Comparison of ENCODE assay signal across 15 cellular contexts in genomic region chrX:13015536-13016236, GRCh38. TPM values are rescaled to one million over a fixed set of nuclear protein-coding genes. Genes with fewer than 3 reads are reported as not detected.
DNase-seq lines count a peak whose midpoint lies in the region; ATAC-seq and TF ChIP-seq lines count a peak whose summit lies in the region.
"Had no signal": no experiment of that assay in that cellular context is flagged by ENCODE, and none has a peak within 500 bp of the region (broad histone marks: within the 10 kb centered on the region; RNA-seq: fewer than 3 reads in every experiment).

No MANE protein-coding gene starts in this region.

- TF ChIP-seq CTCF in DOHH2 (IDR thresholded peaks at IDR 0.05; ENCODE audit: low read depth, low read length, poor library complexity, severe bottlenecking) (no peak), lung (IDR thresholded peaks at IDR 0.05; ENCODE audit: control extremely low read depth, extremely low read depth) (no peak), SK-N-SH (IDR thresholded peaks at IDR 0.05) (no peak)

- H2AFZ ChIP-seq in SK-N-SH (ENCODE audit: low read depth), result no peak overlapping the region; the same call in 1 of the 2 replicates

- H4K20me1 ChIP-seq in BLaER1, result no peaks in the 10 kb centered on the region
- no peaks in the 10 kb centered on the region for H4K20me1 ChIP-seq in DOHH2 (ENCODE audit: control insufficient read depth, insufficient read depth, low read depth, low read length)
- H4K20me1 ChIP-seq in SK-N-SH (ENCODE audit: insufficient read depth), result no peaks in the 10 kb centered on the region

- H3K4me1 ChIP-seq in BLaER1, result peaks cover 24% of the 10 kb centered on the region
- H3K4me1 ChIP-seq in DOHH2 (ENCODE audit: control insufficient read depth, low read length), result peaks cover 40% of the 10 kb centered on the region
- H3K4me1 ChIP-seq in SJCRH30, result peaks cover 36% of the 10 kb centered on the region
- H3K4me1 ChIP-seq in lung (ENCODE audit: control insufficient read depth in 2 of 2, insufficient read depth in 2 of 2, low read length in 2 of 2), result peaks cover 0 to 9% of the 10 kb centered on the region in 2 donors
- H3K4me1 ChIP-seq in SK-N-SH (ENCODE audit: control insufficient read depth in 1 of 2, insufficient read depth in 2 of 2, low read depth in 1 of 2, low read length in 1 of 2), result peaks cover 2 to 8% of the 10 kb centered on the region in 2 experiments; a peak in 1 of 4 replicates

- H3K27me3 ChIP-seq in BLaER1 (no peaks in the 10 kb centered on the region; the same call in 1 of the 2 replicates), DOHH2 (ENCODE audit: control insufficient read depth, low read length) (no peaks in the 10 kb centered on the region), SJCRH30 (no peaks in the 10 kb centered on the region), lung (ENCODE audit: control insufficient read depth, insufficient read depth) (no peaks in the 10 kb centered on the region), SK-N-SH (ENCODE audit: insufficient read depth) (no peaks in the 10 kb centered on the region)

- POLR2A ChIA-PET in SK-N-SH (lab: Yijun Ruan, JAX), result no interaction called here

- TF ChIP-seq RAD21 in SK-N-SH (IDR thresholded peaks at IDR 0.05; ENCODE audit: low read length), result no peak

- CTCF ChIA-PET in SK-N-SH (lab: Yijun Ruan, JAX), result interaction anchor here (1.5 to 1.7 kb wide), 2 partner anchors 10 to 69 kb away, joined by 4 read pairs; no protein-coding TSS in a partner anchor

- TF ChIP-seq EP300 in SK-N-SH (IDR thresholded peaks at IDR 0.05; ENCODE audit: borderline replicate concordance in 1 of 2, low read depth in 1 of 2, low read length in 1 of 2), result no peak

- H3K9ac ChIP-seq in BLaER1, result no peak overlapping the region
- no peak overlapping the region for H3K9ac ChIP-seq in SK-N-SH

- DNase-seq in SJCRH30, result peak; percentile 72 to 89
- DNase-seq in lung (ENCODE audit: low spot score), result no peak
- no peak for DNase-seq in NCI-H1694 treated with DMSO at 0.1 percent for 48 hours (lab: John Stamatoyannopoulos, UW)
- DNase-seq in stimulated activated CD4-positive, alpha-beta T cell treated with anti-CD3 and anti-CD28 coated beads, Interleukin-4, amount 100 ng/mL, for 4 hours, result no peak
- no peak for DNase-seq in HUDEP-2 (lab: John Stamatoyannopoulos, UW; ENCODE audit: unreplicated experiment in 76 of 76)
- DNase-seq in SK-N-SH, result no peak
- DNase-seq: amniotic stem cell; CD4-positive, CD25-positive, alpha-beta regulatory T cell; dorsolateral prefrontal cortex; NCI-H1092; NCI-H446 treated with DMSO at 0.1 percent for 48 hours; retina had no signal

- WGBS in lung, 2 donors, result 35 to 62% methylated on average over 3 of the region's 3 CpGs
- 41% methylated on average over 3 of the region's 3 CpGs for WGBS in SK-N-SH (ENCODE audit: low lambda C conversion rate)

- H3K9me3 ChIP-seq in BLaER1 (no peaks in the 10 kb centered on the region), DOHH2 (ENCODE audit: control insufficient read depth, insufficient read depth, low read length) (no peaks in the 10 kb centered on the region), SJCRH30 (replicated peaks) (no peaks in the 10 kb centered on the region), lung (ENCODE audit: control insufficient read depth in 2 of 2, insufficient read depth in 1 of 2, low read length in 1 of 2) (no peaks in the 10 kb centered on the region), SK-N-SH (no peaks in the 10 kb centered on the region)

- H3K36me3 ChIP-seq in BLaER1, result no peaks in the 10 kb centered on the region
- H3K36me3 ChIP-seq in DOHH2 (ENCODE audit: control insufficient read depth, low read length), result no peaks in the 10 kb centered on the region
- no peaks in the 10 kb centered on the region for H3K36me3 ChIP-seq in SJCRH30
- H3K36me3 ChIP-seq in lung (ENCODE audit: control insufficient read depth in 2 of 2, insufficient read depth in 2 of 2, low read length in 2 of 2), result no peaks in the 10 kb centered on the region
- no peaks in the 10 kb centered on the region for H3K36me3 ChIP-seq in SK-N-SH (replicated peaks in 1 of 2; ENCODE audit: control insufficient read depth in 1 of 2, insufficient read depth in 2 of 2, low read length in 1 of 2)

- ATAC-seq in lung (ENCODE audit: insufficient read depth, low FRiP score), result peak; percentile 42

- no peak overlapping the region for H3K27ac ChIP-seq in BLaER1
- no peak overlapping the region for H3K27ac ChIP-seq in DOHH2 (ENCODE audit: low read depth, low read length)
- peak overlapping the region; percentile 41 for H3K27ac ChIP-seq in SJCRH30
- peak overlapping the region in 1 of 2 donors; percentile 35 for H3K27ac ChIP-seq in lung (ENCODE audit: low read depth in 1 of 2, low read length in 1 of 2)
- H3K27ac ChIP-seq in SK-N-SH (ENCODE audit: low read depth in 2 of 2, low read length in 1 of 2), result no peak overlapping the region
- H3K27ac ChIP-seq: RWPE1 had no signal

- H3K79me2 ChIP-seq in DOHH2 (ENCODE audit: control insufficient read depth, low read length) (no peaks in the 10 kb centered on the region), SK-N-SH (ENCODE audit: insufficient read depth) (no peaks in the 10 kb centered on the region)

- no peaks in the 10 kb centered on the region for H3F3A ChIP-seq in DOHH2 (ENCODE audit: control insufficient read depth, insufficient read depth)
- H3F3A ChIP-seq in SK-N-SH (replicated peaks; ENCODE audit: insufficient read depth), result no peaks in the 10 kb centered on the region

- H3K4me2 ChIP-seq in BLaER1, result peak overlapping the region; percentile 3; the same call in 1 of the 2 replicates
- peak overlapping the region; percentile 14; the same call in 1 of the 2 replicates for H3K4me2 ChIP-seq in DOHH2 (ENCODE audit: low read length)
- no peak overlapping the region for H3K4me2 ChIP-seq in SK-N-SH

- no peak overlapping the region for H3K4me3 ChIP-seq in BLaER1
- H3K4me3 ChIP-seq in DOHH2 (ENCODE audit: low read length), result no peak overlapping the region
- H3K4me3 ChIP-seq in SJCRH30, result no peak overlapping the region
- H3K4me3 ChIP-seq in lung, result no peak overlapping the region
- no peak overlapping the region for H3K4me3 ChIP-seq in SK-N-SH (ENCODE audit: low read depth in 2 of 2, low read length in 1 of 2)
- H3K4me3 ChIP-seq: dorsolateral prefrontal cortex had no signal

- H3K9me2 ChIP-seq in DOHH2 (replicated peaks; ENCODE audit: control insufficient read depth, low read length) (no peaks in the 10 kb centered on the region), SK-N-SH (no peaks in the 10 kb centered on the region)

TF ChIP-seq in SK-N-SH, 30 proteins besides CTCF, POLR2A, EP300 and RAD21:
- no peak for TF ChIP-seq USF1 (IDR thresholded peaks at IDR 0.05; ENCODE audit: borderline replicate concordance, low read depth)
- no peak for TF ChIP-seq NRF1 (IDR thresholded peaks at IDR 0.05; ENCODE audit: low read depth, low read length)

RNA-seq across cellular contexts. Expression of gene FAM9C, which starts 28.7 kb away (rescaled TPM):
- total RNA-seq in SJCRH30 (2014; rRNA removed; shearing (Covaris generic)), result 0.16 and 0.20 TPM in 2 replicates
- under 1 TPM; 0.09 to 0.28 TPM for total RNA-seq in lung
- polyA plus RNA-seq in lung (under 1 TPM in 1 of 2 donors, not detected in 1; 0.01 TPM), SK-N-SH (2012; rRNA removed) (1.9 and 2.6 TPM in 2 replicates)
- 2.4 and 2.5 TPM in 2 replicates for polyA plus RNA-seq in SK-N-SH (2012; cell fraction: cytosol; rRNA removed)
- 3.1 and 6.2 TPM in 2 replicates for polyA plus RNA-seq in SK-N-SH (2012; cell fraction: nucleus; rRNA removed)
- total RNA-seq: CD4-positive, CD25-positive, alpha-beta regulatory T cell had no signal
- polyA plus RNA-seq: CD4-positive, CD25-positive, alpha-beta regulatory T cell had no signal

RNA-seq across cellular contexts. Expression of gene TMSB4X, which starts 40.8 kb away (rescaled TPM):
- 1,274 and 1,377 TPM in 2 replicates for total RNA-seq in SJCRH30 (2014; rRNA removed; shearing (Covaris generic))
- 1,000 to 10,000 TPM; 4,686 to 8,614 TPM for total RNA-seq in lung
- polyA plus RNA-seq in lung (1,000 to 10,000 TPM; 7,790 to 9,527 TPM), SK-N-SH (2012; rRNA removed) (4,830 and 10,669 TPM in 2 replicates)
- 11,345 and 16,426 TPM in 2 replicates for polyA plus RNA-seq in SK-N-SH (2012; cell fraction: cytosol; rRNA removed)
- 2,546 and 2,555 TPM in 2 replicates for polyA plus RNA-seq in SK-N-SH (2012; cell fraction: nucleus; rRNA removed)

Comparison
In these comparisons a context has a peak if more than half of its experiments do, and no peak if none do; other contexts are left out.
1. DNase-seq: peak in SJCRH30 (2 of 2); none in lung (single experiment), NCI-H1694 treated with DMSO at 0.1 percent for 48 hours (single experiment), stimulated activated CD4-positive, alpha-beta T cell treated with anti-CD3 and anti-CD28 coated beads, Interleukin-4, amount 100 ng/mL, for 4 hours (0 of 2), HUDEP-2 (0 of 76) and SK-N-SH (single experiment).